In genomic region chr17:4241535-4241934, GRCh38 we compare ENCODE assay signal across 33 cellular contexts.
"Had no signal": no experiment of that assay in that cellular context is flagged by ENCODE, and none has a peak within 500 bp of the region (broad histone marks: within the 10 kb centered on the region; RNA-seq: fewer than 3 reads in every experiment).

No MANE protein-coding gene starts in this region.

- DNase-seq: activated B cell treated with CpG ODN at 0.5 μM for 24 hours; activated CD4-positive, alpha-beta memory T cell treated with anti-CD3 and anti-CD28 coated beads, Interleukin-2, amount 10 ng/mL, durations not matched to agents 7 days and 5 days; activated CD4-positive, alpha-beta T cell treated with anti-CD3 and anti-CD28 coated beads for 36 hours; activated CD4-positive, alpha-beta T cell treated with anti-CD3 and anti-CD28 coated beads, Interleukin-2, amount 10 ng/mL, durations not matched to agents 7 days and 5 days; activated CD4-positive, alpha-beta T cell treated with anti-CD3 and anti-CD28 coated beads, Interleukin-2, amount 50 U/mL, for 4 hours; activated CD4-positive, CD25-positive, alpha-beta regulatory T cell treated with anti-CD3 and anti-CD28 coated beads, Interleukin-2, amount 50 U/mL, for 72 hours; activated CD8-positive, alpha-beta memory T cell treated with anti-CD3 and anti-CD28 coated beads, Interleukin-2, amount 50 U/mL, for 4 hours; activated effector memory CD4-positive, alpha-beta T cell treated with anti-CD3 and anti-CD28 coated beads, Interleukin-2, amount 50 U/mL, for 16 hours; activated naive CD4-positive, alpha-beta T cell treated with anti-CD3 and anti-CD28 coated beads for 36 hours; activated naive CD8-positive, alpha-beta T cell treated with anti-CD3 and anti-CD28 coated beads, Interleukin-2, amount 10 ng/mL, durations not matched to agents 7 days and 5 days; activated T-cell treated with anti-CD3 and anti-CD28 coated beads, Interleukin-2, amount 50 U/mL, for 1 hour; activated T-cell treated with anti-CD3 and anti-CD28 coated beads, Interleukin-2, amount 50 U/mL, for 48 hours; dorsolateral prefrontal cortex; effector memory CD4-positive, alpha-beta T cell; erythroblast; foreskin keratinocyte; gastrocnemius medialis; glutamatergic neuron; SW 1271; T-cell; T1000; WERI-Rb-1 had no signal

- H3K4me3 ChIP-seq: ascending aorta, breast epithelium, coronary artery, dorsolateral prefrontal cortex, esophagus muscularis mucosa, gastrocnemius medialis had no signal

- H3K36me3 Mint-ChIP-seq: activated naive CD4-positive, alpha-beta T cell treated with anti-CD3 and anti-CD28 coated beads, Interleukin-2, amount 50 U/mL, for 72 hours had no signal

- H3K27me3 Mint-ChIP-seq: activated B cell treated with CpG ODN at 0.5 μM for 24 hours; activated CD4-positive, alpha-beta memory T cell treated with anti-CD3 and anti-CD28 coated beads, Interleukin-2, amount 10 ng/mL, durations not matched to agents 7 days and 5 days; activated CD4-positive, alpha-beta T cell treated with anti-CD3 and anti-CD28 coated beads for 36 hours; activated CD4-positive, alpha-beta T cell treated with anti-CD3 and anti-CD28 coated beads, Interleukin-2, amount 10 ng/mL, durations not matched to agents 7 days and 5 days; activated naive CD8-positive, alpha-beta T cell treated with anti-CD3 and anti-CD28 coated beads, Interleukin-2, amount 10 ng/mL, durations not matched to agents 7 days and 5 days; brain; central memory CD8-positive, alpha-beta T cell; dendritic cell treated with granulocyte-macrophage colony-stimulating factor and Interleukin-4, amounts not matched to agents 40 ng/mL and 50 ng/mL, for 4 days; T-cell had no signal

- H3K27ac ChIP-seq: ascending aorta, breast epithelium, coronary artery, dorsolateral prefrontal cortex, esophagus muscularis mucosa, foreskin keratinocyte, gastrocnemius medialis had no signal

- H3K9me3 ChIP-seq: ascending aorta, breast epithelium, esophagus muscularis mucosa, gastrocnemius medialis had no signal

- H3K4me1 ChIP-seq: breast epithelium had no signal

- H3K36me3 ChIP-seq: breast epithelium had no signal

- H3K27ac Mint-ChIP-seq: activated B cell treated with CpG ODN at 0.5 μM for 24 hours; activated CD4-positive, alpha-beta memory T cell treated with anti-CD3 and anti-CD28 coated beads, Interleukin-2, amount 10 ng/mL, durations not matched to agents 7 days and 5 days; activated CD4-positive, alpha-beta T cell treated with anti-CD3 and anti-CD28 coated beads for 36 hours; activated CD4-positive, alpha-beta T cell treated with anti-CD3 and anti-CD28 coated beads, Interleukin-2, amount 10 ng/mL, durations not matched to agents 7 days and 5 days; activated naive CD4-positive, alpha-beta T cell treated with anti-CD3 and anti-CD28 coated beads for 36 hours; activated naive CD4-positive, alpha-beta T cell treated with anti-CD3 and anti-CD28 coated beads, Interleukin-2, amount 50 U/mL, for 72 hours; activated naive CD8-positive, alpha-beta T cell treated with anti-CD3 and anti-CD28 coated beads, Interleukin-2, amount 10 ng/mL, durations not matched to agents 7 days and 5 days; activated T-helper 1 cell treated with anti-CD3 and anti-CD28 coated beads, Interleukin-12 subunit alpha, Interleukin-12 subunit beta, Interleukin-2, Interleukin-4 antibody, amounts not matched to agents 30 ng/mL and 10 ng/mL and 1 ng/mL, durations not matched to agents 14 hours and 24 hours and 36 hours; activated T-helper 2 cell treated with anti-CD3 and anti-CD28 coated beads, Interferon-gamma antibody, Interleukin-2, Interleukin-4, amounts not matched to agents 10 μg/mL and 5 μg/mL and 100 μg/mL, durations not matched to agents 14 hours and 24 hours and 36 hours; dendritic cell treated with granulocyte-macrophage colony-stimulating factor and Interleukin-4, amounts not matched to agents 40 ng/mL and 50 ng/mL, for 4 days; T-cell; T-helper 1 cell treated with Interleukin-12 subunit alpha and Interleukin-12 subunit beta and Interleukin-4 antibody, amounts not matched to agents 30 μg/mL and 1 μg/mL, for 36 hours had no signal

- ATAC-seq: activated CD4-positive, alpha-beta T cell treated with anti-CD3 and anti-CD28 coated beads for 36 hours; activated naive CD4-positive, alpha-beta T cell treated with anti-CD3 and anti-CD28 coated beads, Interleukin-2, amount 50 U/mL, for 72 hours; foreskin keratinocyte; gastrocnemius medialis; T-cell had no signal

- H3K4me1 Mint-ChIP-seq: activated CD4-positive, alpha-beta memory T cell treated with anti-CD3 and anti-CD28 coated beads, Interleukin-2, amount 10 ng/mL, durations not matched to agents 7 days and 5 days; activated CD4-positive, alpha-beta T cell treated with anti-CD3 and anti-CD28 coated beads for 36 hours; brain had no signal

- H3K9me3 Mint-ChIP-seq: activated B cell treated with CpG ODN at 0.5 μM for 24 hours; activated CD4-positive, alpha-beta memory T cell treated with anti-CD3 and anti-CD28 coated beads, Interleukin-2, amount 10 ng/mL, durations not matched to agents 7 days and 5 days; activated CD4-positive, alpha-beta T cell treated with anti-CD3 and anti-CD28 coated beads, Interleukin-2, amount 10 ng/mL, durations not matched to agents 7 days and 5 days; activated naive CD4-positive, alpha-beta T cell treated with anti-CD3 and anti-CD28 coated beads for 36 hours; activated naive CD4-positive, alpha-beta T cell treated with anti-CD3 and anti-CD28 coated beads, Interleukin-2, amount 50 U/mL, for 72 hours; activated naive CD8-positive, alpha-beta T cell treated with anti-CD3 and anti-CD28 coated beads, Interleukin-2, amount 10 ng/mL, durations not matched to agents 7 days and 5 days; activated T-helper 1 cell treated with anti-CD3 and anti-CD28 coated beads, Interleukin-12 subunit alpha, Interleukin-12 subunit beta, Interleukin-2, Interleukin-4 antibody, amounts not matched to agents 30 ng/mL and 10 ng/mL and 1 ng/mL, durations not matched to agents 14 hours and 24 hours and 36 hours; activated T-helper 2 cell treated with anti-CD3 and anti-CD28 coated beads, Interferon-gamma antibody, Interleukin-2, Interleukin-4, amounts not matched to agents 10 μg/mL and 5 μg/mL and 100 μg/mL, durations not matched to agents 14 hours and 24 hours and 36 hours; brain; central memory CD8-positive, alpha-beta T cell; dendritic cell treated with granulocyte-macrophage colony-stimulating factor and Interleukin-4, amounts not matched to agents 40 ng/mL and 50 ng/mL, for 4 days; T-cell; T-helper 1 cell treated with Interleukin-12 subunit alpha and Interleukin-12 subunit beta and Interleukin-4 antibody, amounts not matched to agents 30 μg/mL and 1 μg/mL, for 36 hours had no signal

- H3K4me3 Mint-ChIP-seq: activated B cell treated with CpG ODN at 0.5 μM for 24 hours; activated CD4-positive, alpha-beta memory T cell treated with anti-CD3 and anti-CD28 coated beads, Interleukin-2, amount 10 ng/mL, durations not matched to agents 7 days and 5 days; activated CD4-positive, alpha-beta T cell treated with anti-CD3 and anti-CD28 coated beads for 36 hours; activated CD4-positive, alpha-beta T cell treated with anti-CD3 and anti-CD28 coated beads, Interleukin-2, amount 10 ng/mL, durations not matched to agents 7 days and 5 days; activated naive CD4-positive, alpha-beta T cell treated with anti-CD3 and anti-CD28 coated beads for 36 hours; activated naive CD8-positive, alpha-beta T cell treated with anti-CD3 and anti-CD28 coated beads, Interleukin-2, amount 10 ng/mL, durations not matched to agents 7 days and 5 days; activated T-helper 1 cell treated with anti-CD3 and anti-CD28 coated beads, Interleukin-12 subunit alpha, Interleukin-12 subunit beta, Interleukin-2, Interleukin-4 antibody, amounts not matched to agents 30 ng/mL and 10 ng/mL and 1 ng/mL, durations not matched to agents 14 hours and 24 hours and 36 hours; brain; central memory CD8-positive, alpha-beta T cell; dendritic cell treated with granulocyte-macrophage colony-stimulating factor and Interleukin-4, amounts not matched to agents 40 ng/mL and 50 ng/mL, for 4 days; T-cell; T-helper 1 cell treated with Interleukin-12 subunit alpha and Interleukin-12 subunit beta and Interleukin-4 antibody, amounts not matched to agents 30 μg/mL and 1 μg/mL, for 36 hours had no signal

- H3K27me3 ChIP-seq: ascending aorta, breast epithelium, dorsolateral prefrontal cortex, esophagus muscularis mucosa, foreskin keratinocyte, gastrocnemius medialis had no signal
